ENCODE assay signal across 1 cellular context in the genomic region with DNA sequence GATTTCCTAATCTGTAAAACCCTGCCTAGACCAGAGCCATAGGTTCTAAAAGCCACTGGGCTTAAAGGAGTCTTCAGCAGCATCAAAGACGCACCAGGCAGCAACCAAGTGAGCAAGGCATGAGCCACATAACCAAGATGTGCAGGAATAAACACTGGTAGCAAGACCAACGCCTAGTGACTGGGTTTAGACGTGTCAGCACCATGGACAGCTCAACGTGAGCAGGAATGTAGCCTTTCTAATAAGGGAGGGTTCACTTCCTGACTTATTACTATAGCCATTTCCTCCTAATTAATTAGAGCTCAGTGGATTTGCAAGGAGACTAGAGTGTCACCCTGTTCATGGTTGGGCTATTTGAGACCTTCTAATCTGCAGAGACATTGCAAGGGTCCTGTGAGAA.
TF ChIP-seq lines count a peak whose summit lies in the region.

No MANE protein-coding gene starts in this region.

TF ChIP-seq in GM23338, 12 proteins besides CTCF, POLR2A, EP300 and RAD21 (continued from another document):
- TF ChIP-seq ZNF462 (CRISPR knock-in tag; IDR thresholded peaks at IDR 0.05) (no peak), STAT1 (IDR thresholded peaks at IDR 0.05; ENCODE audit: unreplicated experiment) (no peak), ZNF114 (CRISPR knock-in tag; IDR thresholded peaks at IDR 0.05) (no peak), EZH2phosphoT487 (IDR thresholded peaks at IDR 0.05; ENCODE audit: unreplicated experiment) (no peak), EZH2 (IDR thresholded peaks at IDR 0.05; ENCODE audit: low read depth, unreplicated experiment) (no peak), ZNF331 (CRISPR knock-in tag; IDR thresholded peaks at IDR 0.05; ENCODE audit: low read depth) (no peak), POLR2AphosphoS5 (IDR thresholded peaks at IDR 0.05; ENCODE audit: low read depth) (no peak), CREB1 (CRISPR knock-in tag; IDR thresholded peaks at IDR 0.05; ENCODE audit: low read depth) (0 out of 2 replicates have a peak, but pooled peaks have one; percentile 14)
- TF ChIP-seq, protein P1, sequence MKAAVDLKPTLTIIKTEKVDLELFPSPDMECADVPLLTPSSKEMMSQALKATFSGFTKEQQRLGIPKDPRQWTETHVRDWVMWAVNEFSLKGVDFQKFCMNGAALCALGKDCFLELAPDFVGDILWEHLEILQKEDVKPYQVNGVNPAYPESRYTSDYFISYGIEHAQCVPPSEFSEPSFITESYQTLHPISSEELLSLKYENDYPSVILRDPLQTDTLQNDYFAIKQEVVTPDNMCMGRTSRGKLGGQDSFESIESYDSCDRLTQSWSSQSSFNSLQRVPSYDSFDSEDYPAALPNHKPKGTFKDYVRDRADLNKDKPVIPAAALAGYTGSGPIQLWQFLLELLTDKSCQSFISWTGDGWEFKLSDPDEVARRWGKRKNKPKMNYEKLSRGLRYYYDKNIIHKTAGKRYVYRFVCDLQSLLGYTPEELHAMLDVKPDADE (IDR thresholded peaks at IDR 0.05): no peak
